ENCODE assay signal across 16 cellular contexts in genomic region chr20:48724891-48725588, GRCh38.
DNase-seq lines count a peak whose midpoint lies in the region; ATAC-seq and TF ChIP-seq lines count a peak whose summit lies in the region.
"Had no signal": no experiment of that assay in that cellular context is flagged by ENCODE, and none has a peak within 500 bp of the region (broad histone marks: within the 10 kb centered on the region; RNA-seq: fewer than 3 reads in every experiment).

No MANE protein-coding gene starts in this region.

- DNase-seq in CD14-positive monocyte (ENCODE audit: low spot score) (no peak), HL-60 (ENCODE audit: low read depth in 1 of 2, low spot score in 1 of 2) (no peak), neural progenitor cell (ENCODE audit: low spot score) (peak; percentile 19), HT-29 (ENCODE audit: low spot score) (no peak), mesothelial cell of epicardium (ENCODE audit: low spot score in 2 of 2, unreplicated experiment in 2 of 2) (no peak)
- DNase-seq in stimulated activated CD4-positive, alpha-beta T cell treated with anti-CD3 and anti-CD28 coated beads, Interleukin-12 subunit alpha, Interleukin-12 subunit beta, amount 100 ng/mL, for 4 hours = no peak
- DNase-seq: amniotic stem cell, mucosa of descending colon, pancreas, SHP77 treated with DMSO at 0.1 percent for 48 hours had no signal

- H3K4me1 Mint-ChIP-seq in CD14-positive monocyte = peaks cover 78% of the 10 kb centered on the region
- peaks cover 45% of the 10 kb centered on the region for H3K4me1 Mint-ChIP-seq in neural progenitor cell
- no peaks in the 10 kb centered on the region for H3K4me1 Mint-ChIP-seq in mesothelial cell of epicardium

- H3K27me3 Mint-ChIP-seq in CD14-positive monocyte (ENCODE audit: low read depth in 3 of 3) (peaks cover 0 to 6% (median 2%) of the 10 kb centered on the region in 3 donors), neural progenitor cell (ENCODE audit: insufficient read depth, low read depth) (peaks cover 7% of the 10 kb centered on the region), mesothelial cell of epicardium (ENCODE audit: low read depth) (no peaks in the 10 kb centered on the region)

- H3F3A ChIP-seq in neural progenitor cell (ENCODE audit: low read depth) = no peaks in the 10 kb centered on the region

- H3K79me2 ChIP-seq in neural progenitor cell (ENCODE audit: low read depth) = no peaks in the 10 kb centered on the region

- peaks cover 4% of the 10 kb centered on the region for H4K20me1 ChIP-seq in neural progenitor cell (ENCODE audit: low read depth)

- H3K4me1 ChIP-seq in neural progenitor cell = peaks cover 7% of the 10 kb centered on the region

- H2AFZ ChIP-seq in neural progenitor cell (replicated peaks) = no peak overlapping the region

- no peak for TF ChIP-seq CTCF in CD14-positive monocyte (IDR thresholded peaks at IDR 0.05)
- TF ChIP-seq CTCF in HL-60 (IDR thresholded peaks at IDR 0.05; ENCODE audit: insufficient read depth, low read length) = no peak
- TF ChIP-seq CTCF in neural progenitor cell (IDR thresholded peaks at IDR 0.05) = no peak
- TF ChIP-seq CTCF in mesothelial cell of epicardium (IDR thresholded peaks at IDR 0.05; ENCODE audit: unreplicated experiment) = no peak

- no peaks in the 10 kb centered on the region for H3K36me3 ChIP-seq in neural progenitor cell
- H3K36me3 ChIP-seq: MG63, pancreas, suprapubic skin had no signal

- H3K27ac Mint-ChIP-seq in CD14-positive monocyte (peak overlapping the region; percentile 88 to 99 (median 98)), neural progenitor cell (no peak overlapping the region), mesothelial cell of epicardium (no peak overlapping the region)
- H3K27ac Mint-ChIP-seq: HFFc6 had no signal

- ATAC-seq in HG03432 (IDR thresholded peaks at IDR 0.05; ENCODE audit: unreplicated experiment) = no peak
- ATAC-seq: esophagus mucosa, mucosa of descending colon, pancreas had no signal

- H3K4me3 ChIP-seq in HL-60 (replicated peaks; ENCODE audit: insufficient read depth, low read length) (no peak overlapping the region), neural progenitor cell (no peak overlapping the region)
- H3K4me3 ChIP-seq: MG63, mucosa of descending colon, pancreas, suprapubic skin had no signal

- peaks cover 71 to 86% of the 10 kb centered on the region in 2 donors for H3K36me3 Mint-ChIP-seq in CD14-positive monocyte
- peaks cover 14% of the 10 kb centered on the region for H3K36me3 Mint-ChIP-seq in neural progenitor cell
- no peaks in the 10 kb centered on the region for H3K36me3 Mint-ChIP-seq in mesothelial cell of epicardium

- no peaks in the 10 kb centered on the region for H3K27me3 ChIP-seq in HL-60 (ENCODE audit: insufficient read depth, poor library complexity, severe bottlenecking)
- H3K27me3 ChIP-seq in neural progenitor cell = no peaks in the 10 kb centered on the region
- H3K27me3 ChIP-seq: MG63, pancreas, suprapubic skin had no signal

- no peak overlapping the region for H3K9ac ChIP-seq in neural progenitor cell

- peak overlapping the region; percentile 83; the same call in 1 of the 2 replicates for H3K27ac ChIP-seq in HL-60 (replicated peaks)
- peak overlapping the region; percentile 91 for H3K27ac ChIP-seq in angular gyrus (ENCODE audit: low read depth, low read length)
- H3K27ac ChIP-seq in neural progenitor cell = no peak overlapping the region

- H3K4me3 Mint-ChIP-seq in CD14-positive monocyte = no peak overlapping the region
- no peak overlapping the region for H3K4me3 Mint-ChIP-seq in neural progenitor cell
- H3K4me3 Mint-ChIP-seq in mesothelial cell of epicardium = no peak overlapping the region
- H3K4me3 Mint-ChIP-seq: HFFc6 had no signal

- H3K4me2 ChIP-seq in neural progenitor cell = no peak overlapping the region

- H3K9me3 Mint-ChIP-seq in CD14-positive monocyte (peaks cover 0 to 3% (median 0%) of the 10 kb centered on the region in 7 donors), neural progenitor cell (no peaks in the 10 kb centered on the region), mesothelial cell of epicardium (no peaks in the 10 kb centered on the region)
- H3K9me3 Mint-ChIP-seq: HFFc6 had no signal

- no peaks in the 10 kb centered on the region for H3K9me3 ChIP-seq in neural progenitor cell (ENCODE audit: low read depth)
- H3K9me3 ChIP-seq: mucosa of descending colon, pancreas, suprapubic skin had no signal

- intact Hi-C loops in CD14-positive monocyte (cut with micrococcal nuclease) = loop anchor here (5.0 to 10.0 kb wide), 2 partner anchors 32 to 100 kb away; partner anchors contain the start of gene PREX1 (in 1 of the 2)

Comparison
In these comparisons a context has a peak if more than half of its experiments do, and no peak if none do; other contexts are left out.
1. H3K27ac Mint-ChIP-seq: peak in CD14-positive monocyte (7 of 7); none in neural progenitor cell (single experiment) and mesothelial cell of epicardium (single experiment).